Comparison of ENCODE assay signal across 8 cellular contexts in the genomic region with DNA sequence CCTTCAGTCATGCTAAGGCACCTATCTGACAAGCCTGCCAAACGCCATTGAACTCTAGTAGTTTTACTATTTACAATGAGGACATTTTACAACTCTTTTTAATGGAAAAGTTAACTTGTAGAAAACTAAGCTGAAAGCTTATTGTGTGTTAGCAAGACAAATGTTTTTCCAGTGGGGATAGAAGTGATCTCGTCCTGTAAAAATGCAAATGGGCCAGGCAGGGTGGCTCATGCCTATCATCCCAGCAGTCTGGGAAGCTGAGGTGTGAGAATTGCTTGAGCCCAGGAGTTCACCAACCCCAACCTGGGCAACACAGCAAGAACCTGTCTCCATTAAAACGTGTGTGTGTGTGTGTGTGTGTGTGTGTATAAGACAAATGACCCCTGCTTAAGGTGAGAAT. TPM values are rescaled to one million over a fixed set of nuclear protein-coding genes. Genes with fewer than 3 reads are reported as not detected.
DNase-seq lines count a peak whose midpoint lies in the region; ATAC-seq and TF ChIP-seq lines count a peak whose summit lies in the region.

No MANE protein-coding gene starts in this region.

- H3K9me3 Mint-ChIP-seq in activated CD4-positive, alpha-beta T cell treated with anti-CD3 and anti-CD28 coated beads, Interleukin-2, amount 10 ng/mL, durations not matched to agents 24 days and 14 days = no peaks in the 10 kb centered on the region
- no peaks in the 10 kb centered on the region for H3K9me3 Mint-ChIP-seq in T-cell
- H3K9me3 Mint-ChIP-seq in stimulated activated naive B cell treated with anti-CD40 and anti-IgM and Interleukin-4, amounts not matched to agents 10 μg/mL and 1 μg/mL and 100 μg/mL, for 72 hours = no peaks in the 10 kb centered on the region

- POLR2A ChIA-PET in T-cell (lab: Charles Lee) = interaction anchor here (0.7 to 1.4 kb wide), 2 partner anchors 39 to 48 kb away, joined by 3 to 5 read pairs; no protein-coding TSS in a partner anchor

- intact Hi-C loops in activated CD4-positive, alpha-beta T cell treated with anti-CD3 and anti-CD28 coated beads, Interleukin-2, amount 10 ng/mL, durations not matched to agents 24 days and 14 days (cut with micrococcal nuclease) = loop anchor here (2.0 to 10.0 kb wide), 4 partner anchors 19 to 534 kb away; a partner anchor contains a TSS

- TF ChIP-seq CTCF in fibroblast of pulmonary artery (IDR thresholded peaks at IDR 0.05; ENCODE audit: low read length, missing control alignments) = no peak

- ATAC-seq in T-cell (replicated peaks in 1 of 4) = no peak
- ATAC-seq in stimulated activated naive B cell treated with anti-CD40 and anti-IgM and Interleukin-4, amounts not matched to agents 10 μg/mL and 1 μg/mL and 100 μg/mL, for 72 hours (replicated peaks) = no peak
- ATAC-seq in GM18907 (IDR thresholded peaks at IDR 0.05; ENCODE audit: unreplicated experiment) = no peak
- ATAC-seq in GM18517 (IDR thresholded peaks at IDR 0.05; ENCODE audit: unreplicated experiment) = no peak

- CTCF ChIA-PET in T-cell (lab: Charles Lee) = interaction anchor here (0.6 to 1.2 kb wide), 4 partner anchors 19 to 815 kb away, joined by 3 to 4 read pairs (median 4); no protein-coding TSS in a partner anchor

- no peak for DNase-seq in activated CD4-positive, alpha-beta T cell treated with anti-CD3 and anti-CD28 coated beads, Interleukin-2, amount 10 ng/mL, durations not matched to agents 24 days and 14 days
- no peak for DNase-seq in activated CD4-positive, alpha-beta T cell treated with anti-CD3 and anti-CD28 coated beads for 48 hours
- DNase-seq in T-cell = no peak
- DNase-seq in fibroblast of pulmonary artery (ENCODE audit: low read depth) = peak; percentile 23
- no peak for DNase-seq in stimulated activated naive B cell treated with anti-CD40 and anti-IgM and Interleukin-4, amounts not matched to agents 10 μg/mL and 1 μg/mL and 100 μg/mL, for 72 hours
- DNase-seq in COLO829 (ENCODE audit: low spot score) = no peak

- peaks cover 55% of the 10 kb centered on the region for H3K4me1 Mint-ChIP-seq in activated CD4-positive, alpha-beta T cell treated with anti-CD3 and anti-CD28 coated beads, Interleukin-2, amount 10 ng/mL, durations not matched to agents 24 days and 14 days
- H3K4me1 Mint-ChIP-seq in T-cell = peaks cover 47 to 54% (median 53%) of the 10 kb centered on the region in 3 donors
- peaks cover 34 to 43% of the 10 kb centered on the region in 2 donors for H3K4me1 Mint-ChIP-seq in stimulated activated naive B cell treated with anti-CD40 and anti-IgM and Interleukin-4, amounts not matched to agents 10 μg/mL and 1 μg/mL and 100 μg/mL, for 72 hours

- peak overlapping the region; percentile 92 for H3K27ac Mint-ChIP-seq in activated CD4-positive, alpha-beta T cell treated with anti-CD3 and anti-CD28 coated beads, Interleukin-2, amount 10 ng/mL, durations not matched to agents 24 days and 14 days
- H3K27ac Mint-ChIP-seq in T-cell = peak overlapping the region; percentile 93 to 94
- peak overlapping the region; percentile 86 for H3K27ac Mint-ChIP-seq in stimulated activated naive B cell treated with anti-CD40 and anti-IgM and Interleukin-4, amounts not matched to agents 10 μg/mL and 1 μg/mL and 100 μg/mL, for 72 hours

- peaks cover 11% of the 10 kb centered on the region for H3K36me3 Mint-ChIP-seq in activated CD4-positive, alpha-beta T cell treated with anti-CD3 and anti-CD28 coated beads, Interleukin-2, amount 10 ng/mL, durations not matched to agents 24 days and 14 days (ENCODE audit: low read depth)
- no peaks in the 10 kb centered on the region for H3K36me3 Mint-ChIP-seq in T-cell
- H3K36me3 Mint-ChIP-seq in stimulated activated naive B cell treated with anti-CD40 and anti-IgM and Interleukin-4, amounts not matched to agents 10 μg/mL and 1 μg/mL and 100 μg/mL, for 72 hours = peaks cover 7 to 13% of the 10 kb centered on the region in 2 donors

- no peak overlapping the region for H3K4me3 ChIP-seq in fibroblast of pulmonary artery (replicated peaks; ENCODE audit: low read depth, low read length)

- no peaks in the 10 kb centered on the region for H3K27me3 Mint-ChIP-seq in activated CD4-positive, alpha-beta T cell treated with anti-CD3 and anti-CD28 coated beads, Interleukin-2, amount 10 ng/mL, durations not matched to agents 24 days and 14 days
- no peaks in the 10 kb centered on the region for H3K27me3 Mint-ChIP-seq in T-cell
- no peaks in the 10 kb centered on the region for H3K27me3 Mint-ChIP-seq in stimulated activated naive B cell treated with anti-CD40 and anti-IgM and Interleukin-4, amounts not matched to agents 10 μg/mL and 1 μg/mL and 100 μg/mL, for 72 hours

- H3K4me3 Mint-ChIP-seq in activated CD4-positive, alpha-beta T cell treated with anti-CD3 and anti-CD28 coated beads, Interleukin-2, amount 10 ng/mL, durations not matched to agents 24 days and 14 days = peak overlapping the region; percentile 87
- peak overlapping the region; percentile 82 to 93 (median 87) for H3K4me3 Mint-ChIP-seq in T-cell
- peak overlapping the region; percentile 81 to 85 for H3K4me3 Mint-ChIP-seq in stimulated activated naive B cell treated with anti-CD40 and anti-IgM and Interleukin-4, amounts not matched to agents 10 μg/mL and 1 μg/mL and 100 μg/mL, for 72 hours

RNA-seq across cellular contexts. Expression of a gene that starts 1.2 kb away (rescaled TPM):
- 87.4 and 90.6 TPM in 2 replicates for total RNA-seq in activated CD4-positive, alpha-beta T cell treated with anti-CD3 and anti-CD28 coated beads, Interleukin-2, amount 10 ng/mL, durations not matched to agents 24 days and 14 days
- total RNA-seq in T-cell = 100 to 1,000 TPM in 1 of 5 donors, 10 to 100 TPM in 4; 84.0 to 106 (median 94.8) TPM
